Comparison of ENCODE assay signal across 18 cellular contexts in genomic region chrX:121831601-121832000, GRCh38.
"Had no signal": no experiment of that assay in that cellular context is flagged by ENCODE, and none has a peak within 500 bp of the region (broad histone marks: within the 10 kb centered on the region; RNA-seq: fewer than 3 reads in every experiment).

No MANE protein-coding gene starts in this region.

- H3K36me3 ChIP-seq: brain microvascular endothelial cell, esophagus muscularis mucosa, neural progenitor cell, prostate gland, suprapubic skin, transverse colon, uterus had no signal

- H3K4me3 ChIP-seq: esophagus muscularis mucosa, mucosa of descending colon, neural progenitor cell, prostate gland, suprapubic skin, transverse colon, uterus had no signal

- DNase-seq: activated CD4-positive, alpha-beta T cell treated with anti-CD3 and anti-CD28 coated beads, Interleukin-2, amount 50 U/mL, for 48 hours; activated naive CD4-positive, alpha-beta T cell; activated naive CD8-positive, alpha-beta T cell treated with anti-CD3 and anti-CD28 coated beads for 36 hours; amygdala; brain microvascular endothelial cell; cerebellar nuclear complex; effector CD4-positive, alpha-beta T cell; head of caudate nucleus; left ventricle myocardium superior; mucosa of descending colon; naive B cell; right cardiac atrium; transverse colon; uterus had no signal

- H3K27me3 ChIP-seq: brain microvascular endothelial cell, esophagus muscularis mucosa, neural progenitor cell, suprapubic skin, transverse colon, uterus had no signal

- H3K27ac ChIP-seq: brain microvascular endothelial cell, esophagus muscularis mucosa, neural progenitor cell, prostate gland, suprapubic skin, transverse colon, uterus had no signal

- H3K9me3 ChIP-seq: mucosa of descending colon, prostate gland, suprapubic skin, transverse colon, uterus had no signal

- ATAC-seq: left ventricle myocardium superior, mucosa of descending colon, right cardiac atrium had no signal

- H3K4me1 ChIP-seq: esophagus muscularis mucosa, neural progenitor cell, prostate gland, suprapubic skin, transverse colon, uterus had no signal
